Comparison of ENCODE assay signal across 27 cellular contexts in genomic region chrX:146127617-146128016, GRCh38.
DNase-seq lines count a peak whose midpoint lies in the region; ATAC-seq, FAIRE-seq and TF ChIP-seq lines count a peak whose summit lies in the region.
"Had no signal": no experiment of that assay in that cellular context is flagged by ENCODE, and none has a peak within 500 bp of the region (broad histone marks: within the 10 kb centered on the region; RNA-seq: fewer than 3 reads in every experiment).

No MANE protein-coding gene starts in this region.

- H3K79me2 ChIP-seq in DND-41 (ENCODE audit: insufficient read depth, low read length) (no peaks in the 10 kb centered on the region), OCI-LY3 (ENCODE audit: low read length) (no peaks in the 10 kb centered on the region), astrocyte (ENCODE audit: insufficient read depth, low read length) (no peaks in the 10 kb centered on the region)

- H3K36me3 Mint-ChIP-seq in astrocyte (ENCODE audit: low read depth, unreplicated experiment) = no peaks in the 10 kb centered on the region
- H3K36me3 Mint-ChIP-seq: CD14-positive monocyte; CD4-positive, alpha-beta memory T cell; CD4-positive, CD25-positive, alpha-beta regulatory T cell; CD8-positive, alpha-beta memory T cell had no signal

- H3K4me1 Mint-ChIP-seq in astrocyte (ENCODE audit: low read depth, unreplicated experiment) = no peaks in the 10 kb centered on the region
- H3K4me1 Mint-ChIP-seq: B cell; CD14-positive monocyte; CD4-positive, alpha-beta memory T cell; CD4-positive, CD25-positive, alpha-beta regulatory T cell; CD8-positive, alpha-beta memory T cell had no signal

- H3K4me3 ChIP-seq in DND-41 (ENCODE audit: low read depth in 1 of 2, low read length in 2 of 2) (no peak overlapping the region), OCI-LY3 (ENCODE audit: low read length) (no peak overlapping the region), astrocyte (ENCODE audit: insufficient read depth, low read depth, low read length) (no peak overlapping the region), MG63 (no peak overlapping the region)
- H3K4me3 ChIP-seq: A549, BLaER1 had no signal

- H3K9me3 ChIP-seq in DND-41 (ENCODE audit: insufficient read depth, low read length, severe bottlenecking) (no peaks in the 10 kb centered on the region), OCI-LY3 (ENCODE audit: insufficient read depth, low read length) (no peaks in the 10 kb centered on the region), astrocyte (ENCODE audit: insufficient read depth, low read depth, low read length) (no peaks in the 10 kb centered on the region), MG63 (no peaks in the 10 kb centered on the region)
- H3K9me3 ChIP-seq: A549, BLaER1 had no signal

- TF ChIP-seq CTCF in DND-41 (IDR thresholded peaks at IDR 0.05; ENCODE audit: borderline replicate concordance, extremely low read depth, low read length, poor library complexity, severe bottlenecking) (no peak), OCI-LY3 (IDR thresholded peaks at IDR 0.05; ENCODE audit: low read depth, low read length) (no peak), astrocyte (IDR thresholded peaks at IDR 0.05; ENCODE audit: insufficient read depth, low read depth, low read length) (no peak)

- no peak overlapping the region for H3K4me2 ChIP-seq in DND-41 (ENCODE audit: insufficient read depth, low read length)
- peak overlapping the region; percentile 24 for H3K4me2 ChIP-seq in OCI-LY3 (ENCODE audit: low read length)
- H3K4me2 ChIP-seq in astrocyte (ENCODE audit: low read length) = no peak overlapping the region
- H3K4me2 ChIP-seq: A549, BLaER1 had no signal

- no peak overlapping the region for H3K4me3 Mint-ChIP-seq in astrocyte (ENCODE audit: unreplicated experiment)
- H3K4me3 Mint-ChIP-seq: B cell; CD14-positive monocyte; CD4-positive, alpha-beta memory T cell; CD4-positive, CD25-positive, alpha-beta regulatory T cell; CD8-positive, alpha-beta memory T cell had no signal

- H3K27ac ChIP-seq in DND-41 (ENCODE audit: low read length) (no peak overlapping the region), OCI-LY3 (ENCODE audit: low read length) (no peak overlapping the region), astrocyte (ENCODE audit: low read depth, low read length) (no peak overlapping the region)
- H3K27ac ChIP-seq: 22Rv1, A549, BLaER1 had no signal

- no peak overlapping the region for H3K9ac ChIP-seq in DND-41 (ENCODE audit: low read depth, low read length)
- no peak overlapping the region for H3K9ac ChIP-seq in OCI-LY3 (ENCODE audit: low read length)
- no peak overlapping the region for H3K9ac ChIP-seq in astrocyte (ENCODE audit: low read length)
- H3K9ac ChIP-seq: BLaER1 had no signal

- H3K9me3 Mint-ChIP-seq in astrocyte (ENCODE audit: unreplicated experiment) = no peaks in the 10 kb centered on the region

- no peaks in the 10 kb centered on the region for H3K36me3 ChIP-seq in DND-41 (ENCODE audit: insufficient read depth, low read length)
- H3K36me3 ChIP-seq in OCI-LY3 (replicated peaks; ENCODE audit: low read depth, low read length) = no peaks in the 10 kb centered on the region
- no peaks in the 10 kb centered on the region for H3K36me3 ChIP-seq in astrocyte (ENCODE audit: insufficient read depth, low read length)
- no peaks in the 10 kb centered on the region for H3K36me3 ChIP-seq in MG63
- H3K36me3 ChIP-seq: BLaER1 had no signal

- H3K27ac Mint-ChIP-seq in astrocyte (ENCODE audit: unreplicated experiment) = no peak overlapping the region
- H3K27ac Mint-ChIP-seq: B cell; CD14-positive monocyte; CD4-positive, alpha-beta memory T cell; CD4-positive, CD25-positive, alpha-beta regulatory T cell; CD8-positive, alpha-beta memory T cell had no signal

- H4K20me1 ChIP-seq in DND-41 (ENCODE audit: insufficient read depth, low read length) (no peaks in the 10 kb centered on the region), OCI-LY3 (ENCODE audit: insufficient read depth, low read length) (no peaks in the 10 kb centered on the region), astrocyte (ENCODE audit: insufficient read depth, low read length) (no peaks in the 10 kb centered on the region)
- H4K20me1 ChIP-seq: BLaER1 had no signal

- H3K27me3 Mint-ChIP-seq in astrocyte (ENCODE audit: low read depth, unreplicated experiment) = no peaks in the 10 kb centered on the region
- H3K27me3 Mint-ChIP-seq: B cell; CD4-positive, alpha-beta memory T cell; CD4-positive, CD25-positive, alpha-beta regulatory T cell; CD8-positive, alpha-beta memory T cell had no signal

- FAIRE-seq in astrocyte (lab: Jason Lieb, UNC) = peak; percentile 41
- FAIRE-seq: G401.6, GM12891, GM19239 had no signal

- H3K27me3 ChIP-seq in DND-41 (ENCODE audit: insufficient read depth, low read length, poor library complexity) (no peaks in the 10 kb centered on the region), OCI-LY3 (ENCODE audit: low read depth, low read length) (no peaks in the 10 kb centered on the region), astrocyte (ENCODE audit: insufficient read depth, low read length) (no peaks in the 10 kb centered on the region), MG63 (no peaks in the 10 kb centered on the region)

- no peak overlapping the region for H2AFZ ChIP-seq in DND-41 (ENCODE audit: low read depth, low read length)
- no peak overlapping the region for H2AFZ ChIP-seq in OCI-LY3 (ENCODE audit: low read depth, low read length)
- H2AFZ ChIP-seq in astrocyte (ENCODE audit: low read depth, low read length) = no peak overlapping the region

- ATAC-seq in DND-41 (ENCODE audit: insufficient read depth, low read depth) = no peak; the same call in 2 of the 3 replicates
- ATAC-seq: A549 had no signal

- peak; percentile 4 for DNase-seq in DND-41
- peak; percentile 6 to 24 for DNase-seq in Kasumi-1 (lab: John Stamatoyannopoulos, UW)
- DNase-seq in astrocyte (ENCODE audit: low read depth) = no peak
- no peak for DNase-seq in NCI-H1105 treated with DMSO at 0.1 percent for 48 hours (lab: John Stamatoyannopoulos, UW)
- DNase-seq in NCI-H2029 (lab: John Stamatoyannopoulos, UW) = no peak
- DNase-seq in MG63 = no peak
- DNase-seq in SK-N-DZ (ENCODE audit: low spot score) = no peak
- DNase-seq: AML-193; C1 segment of cervical spinal cord; CD4-positive, alpha-beta memory T cell; CD4-positive, CD25-positive, alpha-beta regulatory T cell; CD8-positive, alpha-beta memory T cell; COR-L47; DMS 273 treated with DMSO at 0.1 percent for 48 hours; DMS153; DMS53; DMS79; GF-D8 had no signal

- H3K4me1 ChIP-seq in DND-41 (ENCODE audit: insufficient read depth, low read length) (no peaks in the 10 kb centered on the region), OCI-LY3 (ENCODE audit: low read length) (peaks cover 17% of the 10 kb centered on the region), astrocyte (ENCODE audit: insufficient read depth, low read length) (no peaks in the 10 kb centered on the region)
- H3K4me1 ChIP-seq: A549, BLaER1 had no signal

Comparison
In these comparisons a context has a peak if more than half of its experiments do, and no peak if none do; other contexts are left out.
1. DNase-seq: peak in DND-41 (single experiment) and Kasumi-1 (2 of 2); none in astrocyte (single experiment), NCI-H1105 treated with DMSO at 0.1 percent for 48 hours (single experiment), NCI-H2029 (single experiment), MG63 (single experiment) and SK-N-DZ (single experiment).